ENCODE assay signal across 17 cellular contexts in genomic region chr19:11692127-11692790, GRCh38. TPM values are rescaled to one million over a fixed set of nuclear protein-coding genes. Genes with fewer than 3 reads are reported as not detected.
A peak's percentile ranks its signal among the peaks of the same experiment; 100 is the strongest.
DNase-seq lines count a peak whose midpoint lies in the region; TF ChIP-seq lines count a peak whose summit lies in the region.
"Had no signal": no experiment of that assay in that cellular context is flagged by ENCODE, and none has a peak within 500 bp of the region (broad histone marks: within the 10 kb centered on the region; RNA-seq: fewer than 3 reads in every experiment).

No MANE protein-coding gene starts in this region.

- DNase-seq in activated CD4-positive, alpha-beta T cell treated with anti-CD3 and anti-CD28 coated beads for 48 hours: peak; percentile 12
- no peak for DNase-seq in activated CD4-positive, alpha-beta T cell treated with anti-CD3 and anti-CD28 coated beads for 1 hour
- DNase-seq in glomerular visceral epithelial cell (ENCODE audit: extremely low spot score) (peak; percentile 51), adrenal gland (no peak), cerebellar cortex (ENCODE audit: low spot score) (no peak), DMS53 treated with DMSO at 0.1 percent for 48 hours (lab: John Stamatoyannopoulos, UW; ENCODE audit: unreplicated experiment) (no peak), HT-29 (ENCODE audit: low spot score) (no peak)
- DNase-seq: 8988T, DMS79, MV-4-11, NCI-H1436, NCI-H2029 treated with DMSO at 0.1 percent for 48 hours, NCI-H524 treated with DMSO at 0.1 percent for 48 hours, SJCRH30 had no signal

- no peak overlapping the region for H3K4me3 ChIP-seq in adrenal gland
- H3K4me3 ChIP-seq: BLaER1 treated with 17β-estradiol and CSF1 and Interleukin-3, amounts not matched to agents 10 nM and 100 nM; SJCRH30 had no signal

- no peak overlapping the region for H3K27ac ChIP-seq in adrenal gland
- H3K27ac ChIP-seq: BLaER1 treated with 17β-estradiol and CSF1 and Interleukin-3, amounts not matched to agents 10 nM and 100 nM; RWPE1; SJCRH30 had no signal

- H3K9me3 ChIP-seq in adrenal gland (replicated peaks in 1 of 3): no peaks in the 10 kb centered on the region

- H3K4me1 ChIP-seq in adrenal gland (replicated peaks in 1 of 2): peaks cover 5 to 10% of the 10 kb centered on the region in 2 donors
- H3K4me1 ChIP-seq: SJCRH30 had no signal

- TF ChIP-seq CTCF in nephron (IDR thresholded peaks at IDR 0.05; ENCODE audit: unreplicated experiment in 3 of 3) (no peak), adrenal gland (IDR thresholded peaks at IDR 0.05) (no peak)

- no peak for TF ChIP-seq POLR2A in adrenal gland (IDR thresholded peaks at IDR 0.05)

- H3K9me3 Mint-ChIP-seq in nephron: peaks cover 27% of the 10 kb centered on the region

- peak overlapping the region; percentile 79 to 93 (median 82) for H3K27ac Mint-ChIP-seq in nephron

- H3K27me3 Mint-ChIP-seq in nephron (ENCODE audit: low read depth): no peaks in the 10 kb centered on the region

- H3K36me3 ChIP-seq in adrenal gland (replicated peaks in 1 of 2): no peaks in the 10 kb centered on the region

- H3K27me3 ChIP-seq in adrenal gland: no peaks in the 10 kb centered on the region
- H3K27me3 ChIP-seq: SJCRH30 had no signal

- H3K4me1 Mint-ChIP-seq in nephron: peaks cover 11% of the 10 kb centered on the region

- 72 to 85% (median 82%) methylated on average over 10 to 11 of the region's 11 CpGs for WGBS in adrenal gland, 4 donors

- H3K4me3 Mint-ChIP-seq in nephron: peak overlapping the region; percentile 80 to 82 (median 81)

- intact Hi-C loops in adrenal gland (cut with DNase I): no loop called here

- H3K36me3 Mint-ChIP-seq in nephron (ENCODE audit: low read depth): peaks cover 48% of the 10 kb centered on the region

RNA-seq across cellular contexts. Expression of gene ZNF823, which starts 46.5 kb away (rescaled TPM):
- total RNA-seq in adrenal gland: 1 to 10 TPM; 2.6 to 9.1 (median 4.1) TPM
- 1 to 10 TPM; 2.8 to 4.7 (median 3.6) TPM for polyA plus RNA-seq in adrenal gland
- total RNA-seq in HT-29 (2014; rRNA removed; shearing (Covaris generic)): 3.6 and 6.1 TPM in 2 replicates

Comparison
In these comparisons a context has a peak if more than half of its experiments do, and no peak if none do; other contexts are left out.
1. DNase-seq: peak in activated CD4-positive, alpha-beta T cell treated with anti-CD3 and anti-CD28 coated beads for 48 hours (single experiment) and glomerular visceral epithelial cell (single experiment); none in activated CD4-positive, alpha-beta T cell treated with anti-CD3 and anti-CD28 coated beads for 1 hour (single experiment), adrenal gland (0 of 7), cerebellar cortex (single experiment), DMS53 treated with DMSO at 0.1 percent for 48 hours (single experiment) and HT-29 (single experiment).